Comparison of ENCODE assay signal across 8 cellular contexts in the genomic region with DNA sequence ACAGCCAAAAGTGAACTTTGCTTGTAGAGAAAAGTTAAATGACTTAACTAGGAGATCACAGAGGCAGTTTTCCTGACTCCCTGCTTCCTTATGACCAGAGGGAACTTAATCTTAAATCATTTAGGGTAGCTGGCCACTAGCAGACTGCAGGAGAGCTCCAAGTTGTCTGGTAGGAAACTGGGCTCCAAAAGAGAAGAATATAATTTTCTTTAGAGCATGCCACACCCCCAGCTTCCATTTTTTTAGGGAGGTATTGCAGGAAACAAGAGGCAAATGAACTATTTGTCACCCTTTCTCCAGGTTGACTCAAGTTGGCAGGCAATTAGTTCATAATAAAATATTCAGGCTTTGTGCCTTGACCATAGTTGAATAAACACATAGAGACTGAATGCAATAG. TPM values are rescaled to one million over a fixed set of nuclear protein-coding genes. Genes with fewer than 3 reads are reported as not detected.
DNase-seq lines count a peak whose midpoint lies in the region; ATAC-seq, FAIRE-seq and TF ChIP-seq lines count a peak whose summit lies in the region.

No MANE protein-coding gene starts in this region.

- ATAC-seq in GM21423 (IDR thresholded peaks at IDR 0.05; ENCODE audit: unreplicated experiment) (no peak), GM19397 (IDR thresholded peaks at IDR 0.05; ENCODE audit: unreplicated experiment) (no peak)

- H3K36me3 Mint-ChIP-seq in activated CD4-positive, alpha-beta T cell treated with anti-CD3 and anti-CD28 coated beads, Interleukin-2, amount 10 ng/mL, durations not matched to agents 24 days and 14 days (ENCODE audit: low read depth) = peaks cover 20% of the 10 kb centered on the region
- peaks cover 7% of the 10 kb centered on the region for H3K36me3 Mint-ChIP-seq in activated naive CD8-positive, alpha-beta T cell

- H3K4me1 ChIP-seq in kidney (ENCODE audit: control insufficient read depth in 1 of 2, insufficient read depth in 1 of 2, low read depth in 1 of 2, low read length in 2 of 2) (peaks cover 5 to 14% of the 10 kb centered on the region in 2 donors), thymus (ENCODE audit: control insufficient read depth, insufficient read depth, low read length) (peaks cover 7% of the 10 kb centered on the region)

- peak overlapping the region; percentile 100 for H3K27ac Mint-ChIP-seq in activated CD4-positive, alpha-beta T cell treated with anti-CD3 and anti-CD28 coated beads, Interleukin-2, amount 10 ng/mL, durations not matched to agents 24 days and 14 days
- peak overlapping the region; percentile 76 for H3K27ac Mint-ChIP-seq in activated naive CD8-positive, alpha-beta T cell

- peak overlapping the region; percentile 69 to 79 for H3K4me3 ChIP-seq in kidney (ENCODE audit: low read length in 2 of 2)
- peak overlapping the region; percentile 92 for H3K4me3 ChIP-seq in thymus (ENCODE audit: low read length)

- H3K9me3 ChIP-seq in kidney (ENCODE audit: control insufficient read depth in 1 of 2, low read length in 2 of 2) (no peaks in the 10 kb centered on the region), thymus (ENCODE audit: control insufficient read depth) (no peaks in the 10 kb centered on the region)

- H3K4me3 Mint-ChIP-seq in activated CD4-positive, alpha-beta T cell treated with anti-CD3 and anti-CD28 coated beads, Interleukin-2, amount 10 ng/mL, durations not matched to agents 24 days and 14 days = peak overlapping the region; percentile 99
- H3K4me3 Mint-ChIP-seq in activated naive CD8-positive, alpha-beta T cell = peak overlapping the region; percentile 99

- TF ChIP-seq CTCF in kidney (IDR thresholded peaks at IDR 0.05; ENCODE audit: borderline replicate concordance, extremely low read depth, insufficient read depth) = no peak

- H3K36me3 ChIP-seq in kidney (ENCODE audit: control insufficient read depth in 1 of 2, insufficient read depth in 2 of 2, low read length in 2 of 2) = no peaks in the 10 kb centered on the region
- H3K36me3 ChIP-seq in thymus (ENCODE audit: control insufficient read depth, insufficient read depth) = no peaks in the 10 kb centered on the region

- intact Hi-C loops in activated CD4-positive, alpha-beta T cell treated with anti-CD3 and anti-CD28 coated beads, Interleukin-2, amount 10 ng/mL, durations not matched to agents 24 days and 14 days (cut with micrococcal nuclease) = loop anchor here (1.0 kb wide), 1 partner anchor 17 kb away; no protein-coding TSS in a partner anchor
- intact Hi-C loops in kidney (cut with DNase I) = no loop called here

- H3K27me3 ChIP-seq in thymus (ENCODE audit: control insufficient read depth, insufficient read depth) = no peaks in the 10 kb centered on the region

- H3K27ac ChIP-seq in kidney (ENCODE audit: low read depth in 2 of 2, low read length in 2 of 2) (peak overlapping the region; percentile 20 to 75), thymus (ENCODE audit: low read depth) (no peak overlapping the region)

- no peak for FAIRE-seq in kidney (lab: Jason Lieb, UNC)

- H3K9me3 Mint-ChIP-seq in activated CD4-positive, alpha-beta T cell treated with anti-CD3 and anti-CD28 coated beads, Interleukin-2, amount 10 ng/mL, durations not matched to agents 24 days and 14 days = no peaks in the 10 kb centered on the region
- no peaks in the 10 kb centered on the region for H3K9me3 Mint-ChIP-seq in activated naive CD8-positive, alpha-beta T cell (ENCODE audit: low read depth)

- peaks cover 44% of the 10 kb centered on the region for H3K4me1 Mint-ChIP-seq in activated CD4-positive, alpha-beta T cell treated with anti-CD3 and anti-CD28 coated beads, Interleukin-2, amount 10 ng/mL, durations not matched to agents 24 days and 14 days
- H3K4me1 Mint-ChIP-seq in activated naive CD8-positive, alpha-beta T cell (ENCODE audit: low read depth) = peaks cover 61% of the 10 kb centered on the region

- in situ Hi-C loops in G401 (cut with HindIII; ENCODE audit: low sequenced_read_pairs) = no loop called here

- no peak for DNase-seq in activated CD4-positive, alpha-beta T cell treated with anti-CD3 and anti-CD28 coated beads, Interleukin-2, amount 10 ng/mL, durations not matched to agents 24 days and 14 days
- no peak for DNase-seq in activated CD4-positive, alpha-beta T cell treated with anti-CD3 and anti-CD28 coated beads for 4 hours
- DNase-seq in kidney (no peak), G401 (ENCODE audit: low spot score) (no peak)

- H3K9ac ChIP-seq in kidney (ENCODE audit: low read length in 2 of 2) = peak overlapping the region; percentile 27 to 90

- no peaks in the 10 kb centered on the region for H3K27me3 Mint-ChIP-seq in activated CD4-positive, alpha-beta T cell treated with anti-CD3 and anti-CD28 coated beads, Interleukin-2, amount 10 ng/mL, durations not matched to agents 24 days and 14 days
- no peaks in the 10 kb centered on the region for H3K27me3 Mint-ChIP-seq in activated naive CD8-positive, alpha-beta T cell

RNA-seq across cellular contexts. Expression of a gene that starts 2.6 kb away (rescaled TPM):
- 16.9 and 18.3 TPM in 2 replicates for total RNA-seq in activated CD4-positive, alpha-beta T cell treated with anti-CD3 and anti-CD28 coated beads, Interleukin-2, amount 10 ng/mL, durations not matched to agents 24 days and 14 days
- 14.7 TPM for total RNA-seq in kidney
- 6.4 TPM for polyA plus RNA-seq in kidney (ENCODE audit: insufficient read depth, low read depth, low replicate concordance)
- polyA plus RNA-seq in thymus = 6.9 TPM
- 13.9 and 30.4 TPM in 2 replicates for total RNA-seq in G401 (2014; rRNA removed; shearing (Covaris generic))

RNA-seq across cellular contexts. Expression of a gene that starts 2.9 kb away (rescaled TPM):
- 15.4 and 15.5 TPM in 2 replicates for total RNA-seq in activated CD4-positive, alpha-beta T cell treated with anti-CD3 and anti-CD28 coated beads, Interleukin-2, amount 10 ng/mL, durations not matched to agents 24 days and 14 days
- total RNA-seq in kidney = 0.50 TPM
- polyA plus RNA-seq in kidney (ENCODE audit: insufficient read depth, low read depth, low replicate concordance) (0.39 TPM), thymus (2.3 TPM)
- 34.5 and 41.8 TPM in 2 replicates for total RNA-seq in G401 (2014; rRNA removed; shearing (Covaris generic))

Comparison
In these comparisons a context has a peak if more than half of its experiments do, and no peak if none do; other contexts are left out.
1. RNA of a gene that starts 2.9 kb away (total RNA-seq): 34.5 to 41.8 TPM in G401 and 15.4 to 15.5 TPM in activated CD4-positive, alpha-beta T cell treated with anti-CD3 and anti-CD28 coated beads, Interleukin-2, amount 10 ng/mL, durations not matched to agents 24 days and 14 days; 0.50 TPM in kidney (single experiment); every median in the first group is over 10 times any median in the second.